In genomic region chr9:6894135-6894534, GRCh38 we compare ENCODE assay signal across 9 cellular contexts.
DNase-seq lines count a peak whose midpoint lies in the region; ATAC-seq and TF ChIP-seq lines count a peak whose summit lies in the region.
"Had no signal": no experiment of that assay in that cellular context is flagged by ENCODE, and none has a peak within 500 bp of the region (broad histone marks: within the 10 kb centered on the region; RNA-seq: fewer than 3 reads in every experiment).

No MANE protein-coding gene starts in this region.

- no peak overlapping the region for H3K4me3 Mint-ChIP-seq in activated naive CD8-positive, alpha-beta T cell treated with anti-CD3 and anti-CD28 coated beads for 36 hours
- no peak overlapping the region for H3K4me3 Mint-ChIP-seq in HFFc6

- ATAC-seq in GM18519 (IDR thresholded peaks at IDR 0.05; ENCODE audit: low FRiP score, unreplicated experiment) (peak; percentile 98), GM21360 (IDR thresholded peaks at IDR 0.05; ENCODE audit: unreplicated experiment) (peak; percentile 92), HG03064 (IDR thresholded peaks at IDR 0.05; ENCODE audit: low read depth, unreplicated experiment) (peak; percentile 86)

- peaks cover 50% of the 10 kb centered on the region for H3K4me1 Mint-ChIP-seq in activated naive CD8-positive, alpha-beta T cell treated with anti-CD3 and anti-CD28 coated beads for 36 hours
- H3K4me1 Mint-ChIP-seq in HFFc6 (ENCODE audit: low read depth) = peaks cover 7% of the 10 kb centered on the region; the same call in 1 of the 2 replicates

- no peaks in the 10 kb centered on the region for H3K9me3 Mint-ChIP-seq in activated naive CD8-positive, alpha-beta T cell treated with anti-CD3 and anti-CD28 coated beads for 36 hours
- H3K9me3 Mint-ChIP-seq in HFFc6 = no peaks in the 10 kb centered on the region

- no peaks in the 10 kb centered on the region for H3K27me3 Mint-ChIP-seq in activated naive CD8-positive, alpha-beta T cell treated with anti-CD3 and anti-CD28 coated beads for 36 hours
- no peaks in the 10 kb centered on the region; the same call in 1 of the 2 replicates for H3K27me3 Mint-ChIP-seq in HFFc6 (ENCODE audit: insufficient read depth)

- TF ChIP-seq CTCF in HFFc6 (IDR thresholded peaks at IDR 0.05) = no peak

- peak; percentile 26 for DNase-seq in activated naive CD8-positive, alpha-beta T cell treated with anti-CD3 and anti-CD28 coated beads for 36 hours
- DNase-seq in RPMI8226 = no peak
- no peak for DNase-seq in stimulated activated CD8-positive, alpha-beta memory T cell treated with anti-CD3 and anti-CD28 coated beads, Interleukin-4, amount 100 ng/mL, for 48 hours
- DNase-seq in HuH-7 (ENCODE audit: low spot score) = no peak
- DNase-seq in HFFc6 = no peak
- DNase-seq: NCI-H2081 treated with DMSO at 0.1 percent for 48 hours had no signal

- peaks cover 41% of the 10 kb centered on the region for H3K36me3 Mint-ChIP-seq in activated naive CD8-positive, alpha-beta T cell treated with anti-CD3 and anti-CD28 coated beads for 36 hours
- H3K36me3 Mint-ChIP-seq in HFFc6 (ENCODE audit: low read depth) = no peaks in the 10 kb centered on the region

- H3K27ac Mint-ChIP-seq in activated naive CD8-positive, alpha-beta T cell treated with anti-CD3 and anti-CD28 coated beads for 36 hours = peak overlapping the region; percentile 90
- H3K27ac Mint-ChIP-seq in HFFc6 = no peak overlapping the region
